ENCODE assay signal across 10 cellular contexts in the genomic region with DNA sequence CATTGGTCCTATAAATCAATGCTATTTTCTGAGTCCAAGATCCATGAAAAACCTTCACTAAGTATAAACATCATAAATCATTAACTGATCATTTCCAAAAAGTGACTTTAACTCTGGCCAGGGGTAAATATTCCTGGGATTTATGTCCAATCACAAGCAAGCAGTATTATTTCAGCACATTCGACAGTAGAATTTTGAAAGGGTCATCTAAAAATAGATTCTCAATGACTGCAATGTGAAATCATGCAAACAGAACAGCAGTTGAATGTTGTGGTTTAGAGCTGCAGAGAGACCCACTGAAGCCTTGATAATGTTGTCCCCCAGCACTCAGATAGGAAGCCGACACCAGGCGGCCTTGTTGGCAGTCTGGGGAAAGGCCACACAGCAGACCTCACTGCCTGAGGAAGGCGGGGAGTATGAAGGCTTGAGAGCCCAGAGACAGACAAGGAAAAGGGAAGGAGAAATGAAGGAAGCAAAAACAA. TPM values are rescaled to one million over a fixed set of nuclear protein-coding genes. Genes with fewer than 3 reads are reported as not detected.
DNase-seq lines count a peak whose midpoint lies in the region; ATAC-seq and TF ChIP-seq lines count a peak whose summit lies in the region.
"Had no signal": no experiment of that assay in that cellular context is flagged by ENCODE, and none has a peak within 500 bp of the region (broad histone marks: within the 10 kb centered on the region; RNA-seq: fewer than 3 reads in every experiment).

No MANE protein-coding gene starts in this region.

- ATAC-seq in GM18858 (IDR thresholded peaks at IDR 0.05; ENCODE audit: unreplicated experiment) (no peak), GM21447 (IDR thresholded peaks at IDR 0.05; ENCODE audit: unreplicated experiment) (no peak)

- H3K4me3 ChIP-seq in MM.1S (ENCODE audit: low read length) (no peak overlapping the region), dorsolateral prefrontal cortex (peak overlapping the region in 4 of 59 donors; percentile 14 to 37 (median 24))

- H3K27ac ChIP-seq in MM.1S (ENCODE audit: low read length) = peak overlapping the region; percentile 69; the same call in 1 of the 2 replicates
- H3K27ac ChIP-seq in dorsolateral prefrontal cortex = peak overlapping the region in 54 of 59 donors; percentile 6 to 87 (median 61)
- H3K27ac ChIP-seq: neutrophil had no signal

- H3K4me1 ChIP-seq in MM.1S (ENCODE audit: low read length) = peaks cover 50% of the 10 kb centered on the region

- no peaks in the 10 kb centered on the region for H3K36me3 ChIP-seq in MM.1S (replicated peaks; ENCODE audit: insufficient read depth, low read length)
- H3K36me3 ChIP-seq: neutrophil had no signal

- H2AFZ ChIP-seq in MM.1S (ENCODE audit: low read length) = no peak overlapping the region; the same call in 1 of the 2 replicates

- TF ChIP-seq CTCF in MM.1S (IDR thresholded peaks at IDR 0.05; ENCODE audit: low read length) = no peak
- no peak for TF ChIP-seq CTCF in dorsolateral prefrontal cortex (IDR thresholded peaks at IDR 0.05 in 54 of 56, conservative IDR thresholded peaks at IDR 0.05 in 2 of 56; ENCODE audit: low read depth in 1 of 56, partially characterized antibody in 56 of 56)

- H3F3A ChIP-seq in MM.1S (ENCODE audit: insufficient read depth, low read length) = peaks cover 33% of the 10 kb centered on the region; the same call in 1 of the 2 replicates

- no peaks in the 10 kb centered on the region for H3K27me3 ChIP-seq in MM.1S (replicated peaks; ENCODE audit: insufficient read depth, low read length)
- no peaks in the 10 kb centered on the region for H3K27me3 ChIP-seq in dorsolateral prefrontal cortex
- H3K27me3 ChIP-seq: neutrophil had no signal

- H3K79me2 ChIP-seq in MM.1S (ENCODE audit: low read length) = no peaks in the 10 kb centered on the region

- no peaks in the 10 kb centered on the region for H3K9me2 ChIP-seq in MM.1S (replicated peaks; ENCODE audit: insufficient read depth, low read length)

- DNase-seq in AG08395 (ENCODE audit: low spot score) (peak; percentile 48), MM.1S (peak; percentile 39), dorsolateral prefrontal cortex (peak in 1 of 10 donors; percentile 50), myocyte (ENCODE audit: low read depth) (peak; percentile 87), HCEC 1CT (no peak)
- no peak for DNase-seq in activated CD4-positive, alpha-beta T cell treated with anti-CD3 and anti-CD28 coated beads, Interleukin-2, amount 50 U/mL, for 48 hours
- DNase-seq: CD4-positive, CD25-positive, alpha-beta regulatory T cell had no signal

- H3K9ac ChIP-seq in MM.1S (ENCODE audit: low read length) = no peak overlapping the region

- intact Hi-C loops in dorsolateral prefrontal cortex (cut with DNase I) = no loop called here

- H3K9me3 ChIP-seq in MM.1S (replicated peaks; ENCODE audit: insufficient read depth, low read length) = no peaks in the 10 kb centered on the region
- H3K9me3 ChIP-seq: neutrophil had no signal

- 0 out of 2 replicates have a peak overlapping the region, but pooled peaks have one; percentile 3 for H3K4me2 ChIP-seq in MM.1S (ENCODE audit: low read depth, low read length)

- no peaks in the 10 kb centered on the region for H4K20me1 ChIP-seq in MM.1S (ENCODE audit: insufficient read depth, low read length)

RNA-seq across cellular contexts. Expression of gene FAM107B, which starts 38.1 kb away (rescaled TPM):
- total RNA-seq in dorsolateral prefrontal cortex = 100 to 1,000 TPM in 42 of 120 experiments, 10 to 100 TPM in 78; 22.2 to 435 (median 82.2) TPM
- 11.8 and 19.8 TPM in 2 replicates for total RNA-seq in myocyte
- polyA plus RNA-seq in myocyte (2012) = 6.1 TPM

Comparison
In these comparisons a context has a peak if more than half of its experiments do, and no peak if none do; other contexts are left out.
1. DNase-seq: peak in AG08395 (single experiment), MM.1S (single experiment) and myocyte (single experiment); none in activated CD4-positive, alpha-beta T cell treated with anti-CD3 and anti-CD28 coated beads, Interleukin-2, amount 50 U/mL, for 48 hours (0 of 2) and HCEC 1CT (single experiment).